Comparison of ENCODE assay signal across 30 cellular contexts in genomic region chr7:117766915-117767314, GRCh38.
"Had no signal": no experiment of that assay in that cellular context is flagged by ENCODE, and none has a peak within 500 bp of the region (broad histone marks: within the 10 kb centered on the region; RNA-seq: fewer than 3 reads in every experiment).

No MANE protein-coding gene starts in this region.

- H3K27ac Mint-ChIP-seq: activated CD4-positive, alpha-beta T cell treated with anti-CD3 and anti-CD28 coated beads for 36 hours; activated CD4-positive, alpha-beta T cell treated with anti-CD3 and anti-CD28 coated beads, Interleukin-2, amount 10 ng/mL, durations not matched to agents 7 days and 5 days; activated CD8-positive, alpha-beta T cell treated with anti-CD3 and anti-CD28 coated beads, Interleukin-2, amount 10 ng/mL, durations not matched to agents 7 days and 5 days; activated naive CD4-positive, alpha-beta T cell treated with anti-CD3 and anti-CD28 coated beads, Interleukin-2, amount 50 U/mL, for 24 hours; activated naive CD8-positive, alpha-beta T cell treated with anti-CD3 and anti-CD28 coated beads, Interleukin-2, amount 10 ng/mL, durations not matched to agents 7 days and 5 days; activated T-cell treated with anti-CD3 and anti-CD28 coated beads, Interleukin-2, amount 50 U/mL, for 24 hours; activated T-helper 2 cell treated with anti-CD3 and anti-CD28 coated beads, Interferon-gamma antibody, Interleukin-2, Interleukin-4, amounts not matched to agents 10 μg/mL and 5 μg/mL and 100 μg/mL, durations not matched to agents 14 hours and 24 hours and 36 hours; brain; T-helper 1 cell treated with Interleukin-12 subunit alpha and Interleukin-12 subunit beta and Interleukin-4 antibody, amounts not matched to agents 30 μg/mL and 1 μg/mL, for 36 hours; T-helper 2 cell treated with Interferon-gamma antibody and Interleukin-4, amounts not matched to agents 5 μg/mL and 100 μg/mL, for 36 hours had no signal

- H3K27me3 ChIP-seq: Peyer's patch, SJSA1 had no signal

- H3K9me3 Mint-ChIP-seq: activated CD4-positive, alpha-beta T cell treated with anti-CD3 and anti-CD28 coated beads, Interleukin-2, amount 10 ng/mL, durations not matched to agents 7 days and 5 days; activated naive CD4-positive, alpha-beta T cell treated with anti-CD3 and anti-CD28 coated beads, Interleukin-2, amount 50 U/mL, for 24 hours; activated naive CD8-positive, alpha-beta T cell treated with anti-CD3 and anti-CD28 coated beads, Interleukin-2, amount 10 ng/mL, durations not matched to agents 7 days and 5 days; activated T-cell treated with anti-CD3 and anti-CD28 coated beads, Interleukin-2, amount 50 U/mL, for 24 hours; activated T-helper 2 cell treated with anti-CD3 and anti-CD28 coated beads, Interferon-gamma antibody, Interleukin-2, Interleukin-4, amounts not matched to agents 10 μg/mL and 5 μg/mL and 100 μg/mL, durations not matched to agents 14 hours and 24 hours and 36 hours; brain; T-helper 1 cell treated with Interleukin-12 subunit alpha and Interleukin-12 subunit beta and Interleukin-4 antibody, amounts not matched to agents 30 μg/mL and 1 μg/mL, for 36 hours; T-helper 2 cell treated with Interferon-gamma antibody and Interleukin-4, amounts not matched to agents 5 μg/mL and 100 μg/mL, for 36 hours had no signal

- H3K36me3 Mint-ChIP-seq: activated naive CD4-positive, alpha-beta T cell treated with anti-CD3 and anti-CD28 coated beads, Interleukin-2, amount 50 U/mL, for 24 hours; activated naive CD8-positive, alpha-beta T cell treated with anti-CD3 and anti-CD28 coated beads, Interleukin-2, amount 10 ng/mL, durations not matched to agents 7 days and 5 days had no signal

- H3K4me3 Mint-ChIP-seq: activated CD4-positive, alpha-beta T cell treated with anti-CD3 and anti-CD28 coated beads for 36 hours; activated CD4-positive, alpha-beta T cell treated with anti-CD3 and anti-CD28 coated beads, Interleukin-2, amount 10 ng/mL, durations not matched to agents 7 days and 5 days; activated CD8-positive, alpha-beta T cell treated with anti-CD3 and anti-CD28 coated beads, Interleukin-2, amount 10 ng/mL, durations not matched to agents 7 days and 5 days; activated naive CD4-positive, alpha-beta T cell treated with anti-CD3 and anti-CD28 coated beads, Interleukin-2, amount 50 U/mL, for 24 hours; activated naive CD8-positive, alpha-beta T cell treated with anti-CD3 and anti-CD28 coated beads, Interleukin-2, amount 10 ng/mL, durations not matched to agents 7 days and 5 days; activated T-cell treated with anti-CD3 and anti-CD28 coated beads, Interleukin-2, amount 50 U/mL, for 24 hours; brain; T-helper 1 cell treated with Interleukin-12 subunit alpha and Interleukin-12 subunit beta and Interleukin-4 antibody, amounts not matched to agents 30 μg/mL and 1 μg/mL, for 36 hours; T-helper 2 cell treated with Interferon-gamma antibody and Interleukin-4, amounts not matched to agents 5 μg/mL and 100 μg/mL, for 36 hours had no signal

- H3K4me3 ChIP-seq: Peyer's patch, SJSA1 had no signal

- H3K4me1 ChIP-seq: Peyer's patch, SJSA1 had no signal

- H3K36me3 ChIP-seq: Peyer's patch, SJSA1 had no signal

- ATAC-seq: activated CD4-positive, alpha-beta T cell treated with anti-CD3 and anti-CD28 coated beads for 36 hours; activated CD4-positive, CD25-positive, alpha-beta regulatory T cell treated with anti-CD3 and anti-CD28 coated beads, Interleukin-2, amount 50 U/mL, for 24 hours; activated CD8-positive, alpha-beta T cell treated with anti-CD3 and anti-CD28 coated beads, Interleukin-2, amount 10 ng/mL, durations not matched to agents 7 days and 5 days; PC-3 had no signal

- DNase-seq: activated CD4-positive, alpha-beta T cell treated with anti-CD3 and anti-CD28 coated beads for 36 hours; activated CD4-positive, alpha-beta T cell treated with anti-CD3 and anti-CD28 coated beads, Interleukin-2, amount 10 ng/mL, durations not matched to agents 7 days and 5 days; activated CD4-positive, alpha-beta T cell treated with anti-CD3 and anti-CD28 coated beads, Interleukin-2, amount 50 U/mL, for 48 hours; activated CD8-positive, alpha-beta T cell treated with anti-CD3 and anti-CD28 coated beads, Interleukin-2, amount 10 ng/mL, durations not matched to agents 7 days and 5 days; activated gamma-delta T cell; activated naive CD4-positive, alpha-beta T cell treated with Interleukin-2 at 50 U/mL for 16 hours; activated naive CD8-positive, alpha-beta T cell treated with anti-CD3 and anti-CD28 coated beads, Interleukin-2, amount 10 ng/mL, durations not matched to agents 7 days and 5 days; activated T-cell treated with anti-CD3 and anti-CD28 coated beads, Interleukin-2, amount 50 U/mL, for 24 hours; central memory CD4-positive, alpha-beta T cell; Karpas-422; KBM-7; NCI-H1048; NCI-H1436 treated with DMSO at 0.1 percent for 48 hours; NCI-H1694 treated with DMSO at 0.1 percent for 48 hours; NCI-H2029; NCI-H510A; NCI-H748 treated with DMSO at 0.1 percent for 48 hours; NK-92 treated with Interleukin-12 subunit alpha and Interleukin-12 subunit beta, amount 100 ng/mL, for 24 hours; PC-3; Peyer's patch; RPMI8226; SHP77 treated with DMSO at 0.1 percent for 48 hours; SK-N-SH had no signal

- H3K27ac ChIP-seq: Peyer's patch, SJSA1 had no signal

- H3K4me1 Mint-ChIP-seq: activated CD4-positive, alpha-beta T cell treated with anti-CD3 and anti-CD28 coated beads for 36 hours; activated CD4-positive, alpha-beta T cell treated with anti-CD3 and anti-CD28 coated beads, Interleukin-2, amount 10 ng/mL, durations not matched to agents 7 days and 5 days; activated naive CD4-positive, alpha-beta T cell treated with anti-CD3 and anti-CD28 coated beads, Interleukin-2, amount 50 U/mL, for 24 hours; activated naive CD8-positive, alpha-beta T cell treated with anti-CD3 and anti-CD28 coated beads, Interleukin-2, amount 10 ng/mL, durations not matched to agents 7 days and 5 days had no signal

- H3K9me3 ChIP-seq: Peyer's patch, SJSA1, SK-N-SH had no signal

- H3K27me3 Mint-ChIP-seq: activated CD4-positive, alpha-beta T cell treated with anti-CD3 and anti-CD28 coated beads, Interleukin-2, amount 10 ng/mL, durations not matched to agents 7 days and 5 days; brain had no signal
